11 cellular contexts compared by ENCODE assay signal in genomic region chr3:185071401-185071800, GRCh38.
"Had no signal": no experiment of that assay in that cellular context is flagged by ENCODE, and none has a peak within 500 bp of the region (broad histone marks: within the 10 kb centered on the region; RNA-seq: fewer than 3 reads in every experiment).

No MANE protein-coding gene starts in this region.

- H3K27ac ChIP-seq: parathyroid adenoma, thyroid gland had no signal

- H3K9ac ChIP-seq: parathyroid adenoma had no signal

- DNase-seq: activated CD4-positive, alpha-beta T cell treated with anti-CD3 and anti-CD28 coated beads, Interleukin-2, amount 50 U/mL, for 48 hours; activated CD8-positive, alpha-beta memory T cell treated with anti-CD3 and anti-CD28 coated beads, Interleukin-2, amount 10 ng/mL, durations not matched to agents 7 days and 5 days; activated effector memory CD4-positive, alpha-beta T cell treated with anti-CD3 and anti-CD28 coated beads, Interleukin-2, amount 50 U/mL, for 16 hours; activated T-cell treated with anti-CD3 and anti-CD28 coated beads, Interleukin-2, amount 50 U/mL, for 24 hours; amniotic stem cell; hippocampal formation; kidney glomerular epithelial cell; retina; thyroid gland had no signal

- H3K36me3 ChIP-seq: thyroid gland had no signal

- H2AFZ ChIP-seq: parathyroid adenoma had no signal

- H3K4me3 ChIP-seq: thyroid gland had no signal

- H3K27me3 ChIP-seq: thyroid gland had no signal

- H3K4me1 ChIP-seq: parathyroid adenoma, thyroid gland had no signal

- ATAC-seq: activated CD8-positive, alpha-beta memory T cell treated with anti-CD3 and anti-CD28 coated beads, Interleukin-2, amount 10 ng/mL, durations not matched to agents 7 days and 5 days; activated naive CD4-positive, alpha-beta T cell treated with anti-CD3 and anti-CD28 coated beads, Interleukin-2, amount 50 U/mL, for 72 hours had no signal

- H3K9me3 ChIP-seq: thyroid gland had no signal
